1 cellular context compared by ENCODE assay signal in the genomic region with DNA sequence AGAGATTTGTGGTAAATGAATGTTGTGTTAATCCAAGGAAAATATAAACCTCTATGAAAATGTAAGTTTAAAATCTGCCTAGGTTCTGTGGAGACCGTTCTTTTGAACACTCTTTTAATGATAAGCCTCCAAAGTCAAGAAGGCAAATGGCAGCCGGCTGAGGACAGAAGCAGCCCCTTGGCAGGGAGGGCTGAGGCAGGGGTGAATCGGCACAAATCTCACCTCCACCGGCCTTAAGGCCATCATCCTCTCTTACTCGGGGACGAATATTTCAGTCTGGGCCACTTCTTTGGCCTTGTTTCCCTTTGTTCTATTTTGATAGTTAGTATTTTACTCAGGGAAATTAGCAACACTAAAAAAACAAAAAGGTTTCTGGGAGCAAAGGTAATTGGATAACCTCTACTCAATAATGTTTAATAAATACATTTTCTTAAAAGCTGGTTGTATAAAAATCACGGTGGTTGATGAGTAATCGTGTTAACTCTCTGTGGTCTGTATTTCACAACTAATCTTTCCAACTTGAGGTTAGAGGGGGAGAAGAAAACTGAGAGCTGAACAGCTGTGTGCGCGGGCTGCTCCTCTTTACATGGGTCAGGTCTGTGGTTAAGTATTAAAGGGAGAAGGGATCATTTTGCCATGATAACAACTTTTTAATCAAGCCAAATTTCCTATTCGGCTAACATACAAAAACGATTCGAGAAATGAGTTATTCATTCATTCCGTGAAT.
TF ChIP-seq lines count a peak whose summit lies in the region.

No MANE protein-coding gene starts in this region.

TF ChIP-seq in GM12878, 131 proteins besides CTCF, POLR2A, EP300 and RAD21 (continued from another document and continues in another):
- TF ChIP-seq, protein P1, sequence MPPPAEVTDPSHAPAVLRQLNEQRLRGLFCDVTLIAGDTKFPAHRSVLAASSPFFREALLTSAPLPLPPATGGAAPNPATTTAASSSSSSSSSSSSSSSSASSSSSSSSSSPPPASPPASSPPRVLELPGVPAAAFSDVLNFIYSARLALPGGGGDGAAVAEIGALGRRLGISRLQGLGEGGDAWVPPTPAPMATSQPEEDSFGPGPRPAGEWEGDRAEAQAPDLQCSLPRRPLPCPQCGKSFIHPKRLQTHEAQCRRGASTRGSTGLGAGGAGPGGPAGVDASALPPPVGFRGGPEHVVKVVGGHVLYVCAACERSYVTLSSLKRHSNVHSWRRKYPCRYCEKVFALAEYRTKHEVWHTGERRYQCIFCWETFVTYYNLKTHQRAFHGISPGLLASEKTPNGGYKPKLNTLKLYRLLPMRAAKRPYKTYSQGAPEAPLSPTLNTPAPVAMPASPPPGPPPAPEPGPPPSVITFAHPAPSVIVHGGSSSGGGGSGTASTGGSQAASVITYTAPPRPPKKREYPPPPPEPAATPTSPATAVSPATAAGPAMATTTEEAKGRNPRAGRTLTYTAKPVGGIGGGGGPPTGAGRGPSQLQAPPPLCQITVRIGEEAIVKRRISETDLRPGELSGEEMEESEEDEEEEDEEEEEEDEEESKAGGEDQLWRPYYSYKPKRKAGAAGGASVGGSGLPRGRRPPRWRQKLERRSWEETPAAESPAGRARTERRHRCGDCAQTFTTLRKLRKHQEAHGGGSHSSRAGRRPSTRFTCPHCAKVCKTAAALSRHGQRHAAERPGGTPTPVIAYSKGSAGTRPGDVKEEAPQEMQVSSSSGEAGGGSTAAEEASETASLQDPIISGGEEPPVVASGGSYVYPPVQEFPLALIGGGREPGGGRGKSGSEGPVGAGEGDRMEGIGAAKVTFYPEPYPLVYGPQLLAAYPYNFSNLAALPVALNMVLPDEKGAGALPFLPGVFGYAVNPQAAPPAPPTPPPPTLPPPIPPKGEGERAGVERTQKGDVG (CRISPR knock-in tag; IDR thresholded peaks at IDR 0.05) = no peak
- TF ChIP-seq, protein P2, sequence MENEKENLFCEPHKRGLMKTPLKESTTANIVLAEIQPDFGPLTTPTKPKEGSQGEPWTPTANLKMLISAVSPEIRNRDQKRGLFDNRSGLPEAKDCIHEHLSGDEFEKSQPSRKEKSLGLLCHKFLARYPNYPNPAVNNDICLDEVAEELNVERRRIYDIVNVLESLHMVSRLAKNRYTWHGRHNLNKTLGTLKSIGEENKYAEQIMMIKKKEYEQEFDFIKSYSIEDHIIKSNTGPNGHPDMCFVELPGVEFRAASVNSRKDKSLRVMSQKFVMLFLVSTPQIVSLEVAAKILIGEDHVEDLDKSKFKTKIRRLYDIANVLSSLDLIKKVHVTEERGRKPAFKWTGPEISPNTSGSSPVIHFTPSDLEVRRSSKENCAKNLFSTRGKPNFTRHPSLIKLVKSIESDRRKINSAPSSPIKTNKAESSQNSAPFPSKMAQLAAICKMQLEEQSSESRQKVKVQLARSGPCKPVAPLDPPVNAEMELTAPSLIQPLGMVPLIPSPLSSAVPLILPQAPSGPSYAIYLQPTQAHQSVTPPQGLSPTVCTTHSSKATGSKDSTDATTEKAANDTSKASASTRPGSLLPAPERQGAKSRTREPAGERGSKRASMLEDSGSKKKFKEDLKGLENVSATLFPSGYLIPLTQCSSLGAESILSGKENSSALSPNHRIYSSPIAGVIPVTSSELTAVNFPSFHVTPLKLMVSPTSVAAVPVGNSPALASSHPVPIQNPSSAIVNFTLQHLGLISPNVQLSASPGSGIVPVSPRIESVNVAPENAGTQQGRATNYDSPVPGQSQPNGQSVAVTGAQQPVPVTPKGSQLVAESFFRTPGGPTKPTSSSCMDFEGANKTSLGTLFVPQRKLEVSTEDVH (IDR thresholded peaks at IDR 0.05; ENCODE audit: low read depth, partially characterized antibody) = no peak
- TF ChIP-seq SPI1 (IDR thresholded peaks at IDR 0.05; ENCODE audit: borderline replicate concordance, insufficient read depth, low read depth, low read length) (no peak), SP1 (IDR thresholded peaks at IDR 0.05; ENCODE audit: low read depth, low read length) (no peak), TARDBP (IDR thresholded peaks at IDR 0.05; ENCODE audit: borderline replicate concordance) (no peak), MYB (IDR thresholded peaks at IDR 0.05; ENCODE audit: borderline replicate concordance, low read depth, low read length) (no peak), BACH1 (IDR thresholded peaks at IDR 0.05; ENCODE audit: borderline replicate concordance) (no peak), SREBF2 (IDR thresholded peaks at IDR 0.05; ENCODE audit: low read length) (no peak), RAD51 (IDR thresholded peaks at IDR 0.05) (no peak), EGR1 (IDR thresholded peaks at IDR 0.05; ENCODE audit: borderline replicate concordance in 1 of 2, low read depth in 2 of 2, low read length in 2 of 2) (no peak), BRCA1 (IDR thresholded peaks at IDR 0.05; ENCODE audit: low read depth, low read length) (no peak), POLR2AphosphoS2 (IDR thresholded peaks at IDR 0.05; ENCODE audit: low read depth, low read length) (no peak), ZSCAN29 (IDR thresholded peaks at IDR 0.05) (no peak), TAF1 (IDR thresholded peaks at IDR 0.05; ENCODE audit: borderline replicate concordance, low read depth, low read length) (no peak), CBX5 (IDR thresholded peaks at IDR 0.05; ENCODE audit: low read depth) (no peak), CEBPB (IDR thresholded peaks at IDR 0.05; ENCODE audit: borderline replicate concordance in 1 of 2, low read depth in 2 of 2, low read length in 2 of 2) (0 out of 4 replicates have a peak, but pooled peaks have one; percentile 30 to 53), GABPA (IDR thresholded peaks at IDR 0.05; ENCODE audit: low read depth) (0 out of 2 replicates have a peak, but pooled peaks have one; percentile 13), SREBF1 (IDR thresholded peaks at IDR 0.05; ENCODE audit: low read length) (no peak), MTA2 (IDR thresholded peaks at IDR 0.05; ENCODE audit: low read depth) (peak; percentile 74), IKZF1 (conservative IDR thresholded peaks at IDR 0.05) (peak; percentile 78), KAT2A (conservative IDR thresholded peaks at IDR 0.05; ENCODE audit: control insufficient read depth, low read depth, low read length) (no peak), CHD1 (IDR thresholded peaks at IDR 0.05; ENCODE audit: low read depth, low read length) (no peak), SIN3A (IDR thresholded peaks at IDR 0.05; ENCODE audit: low read depth, low read length) (no peak), MXI1 (IDR thresholded peaks at IDR 0.05; ENCODE audit: low read depth, low read length) (no peak; the same call in 1 of the 2 replicates), BHLHE40 (IDR thresholded peaks at IDR 0.05; ENCODE audit: borderline replicate concordance in 1 of 2, low read depth in 2 of 2, low read length in 1 of 2) (peak in 1 of 2 experiments; percentile 47; a peak in 2 of 4 replicates), HDAC2 (IDR thresholded peaks at IDR 0.05) (no peak), ASH2L (IDR thresholded peaks at IDR 0.05; ENCODE audit: borderline replicate concordance, low read depth) (no peak), TBL1XR1 (IDR thresholded peaks at IDR 0.05; ENCODE audit: low read depth, low read length) (0 out of 2 replicates have a peak, but pooled peaks have one; percentile 42), REST (IDR thresholded peaks at IDR 0.05; ENCODE audit: low read depth, low read length) (no peak), ZNF24 (IDR thresholded peaks at IDR 0.05) (no peak), RFX5 (IDR thresholded peaks at IDR 0.05; ENCODE audit: low read depth, low read length) (no peak)
- TF ChIP-seq, protein P3, sequence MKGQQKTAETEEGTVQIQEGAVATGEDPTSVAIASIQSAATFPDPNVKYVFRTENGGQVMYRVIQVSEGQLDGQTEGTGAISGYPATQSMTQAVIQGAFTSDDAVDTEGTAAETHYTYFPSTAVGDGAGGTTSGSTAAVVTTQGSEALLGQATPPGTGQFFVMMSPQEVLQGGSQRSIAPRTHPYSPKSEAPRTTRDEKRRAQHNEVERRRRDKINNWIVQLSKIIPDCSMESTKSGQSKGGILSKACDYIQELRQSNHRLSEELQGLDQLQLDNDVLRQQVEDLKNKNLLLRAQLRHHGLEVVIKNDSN (IDR thresholded peaks at IDR 0.05; ENCODE audit: borderline replicate concordance, extremely low read length, insufficient read depth, low read depth, low read length) = no peak
- TF ChIP-seq, protein P4, sequence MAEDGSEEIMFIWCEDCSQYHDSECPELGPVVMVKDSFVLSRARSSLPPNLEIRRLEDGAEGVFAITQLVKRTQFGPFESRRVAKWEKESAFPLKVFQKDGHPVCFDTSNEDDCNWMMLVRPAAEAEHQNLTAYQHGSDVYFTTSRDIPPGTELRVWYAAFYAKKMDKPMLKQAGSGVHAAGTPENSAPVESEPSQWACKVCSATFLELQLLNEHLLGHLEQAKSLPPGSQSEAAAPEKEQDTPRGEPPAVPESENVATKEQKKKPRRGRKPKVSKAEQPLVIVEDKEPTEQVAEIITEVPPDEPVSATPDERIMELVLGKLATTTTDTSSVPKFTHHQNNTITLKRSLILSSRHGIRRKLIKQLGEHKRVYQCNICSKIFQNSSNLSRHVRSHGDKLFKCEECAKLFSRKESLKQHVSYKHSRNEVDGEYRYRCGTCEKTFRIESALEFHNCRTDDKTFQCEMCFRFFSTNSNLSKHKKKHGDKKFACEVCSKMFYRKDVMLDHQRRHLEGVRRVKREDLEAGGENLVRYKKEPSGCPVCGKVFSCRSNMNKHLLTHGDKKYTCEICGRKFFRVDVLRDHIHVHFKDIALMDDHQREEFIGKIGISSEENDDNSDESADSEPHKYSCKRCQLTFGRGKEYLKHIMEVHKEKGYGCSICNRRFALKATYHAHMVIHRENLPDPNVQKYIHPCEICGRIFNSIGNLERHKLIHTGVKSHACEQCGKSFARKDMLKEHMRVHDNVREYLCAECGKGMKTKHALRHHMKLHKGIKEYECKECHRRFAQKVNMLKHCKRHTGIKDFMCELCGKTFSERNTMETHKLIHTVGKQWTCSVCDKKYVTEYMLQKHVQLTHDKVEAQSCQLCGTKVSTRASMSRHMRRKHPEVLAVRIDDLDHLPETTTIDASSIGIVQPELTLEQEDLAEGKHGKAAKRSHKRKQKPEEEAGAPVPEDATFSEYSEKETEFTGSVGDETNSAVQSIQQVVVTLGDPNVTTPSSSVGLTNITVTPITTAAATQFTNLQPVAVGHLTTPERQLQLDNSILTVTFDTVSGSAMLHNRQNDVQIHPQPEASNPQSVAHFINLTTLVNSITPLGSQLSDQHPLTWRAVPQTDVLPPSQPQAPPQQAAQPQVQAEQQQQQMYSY (CRISPR knock-in tag; IDR thresholded peaks at IDR 0.05) = no peak
- TF ChIP-seq, protein P5, sequence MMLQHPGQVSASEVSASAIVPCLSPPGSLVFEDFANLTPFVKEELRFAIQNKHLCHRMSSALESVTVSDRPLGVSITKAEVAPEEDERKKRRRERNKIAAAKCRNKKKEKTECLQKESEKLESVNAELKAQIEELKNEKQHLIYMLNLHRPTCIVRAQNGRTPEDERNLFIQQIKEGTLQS (IDR thresholded peaks at IDR 0.05; ENCODE audit: borderline replicate concordance, extremely low read depth, low read depth, low read length) = no peak
- TF ChIP-seq, protein P6, sequence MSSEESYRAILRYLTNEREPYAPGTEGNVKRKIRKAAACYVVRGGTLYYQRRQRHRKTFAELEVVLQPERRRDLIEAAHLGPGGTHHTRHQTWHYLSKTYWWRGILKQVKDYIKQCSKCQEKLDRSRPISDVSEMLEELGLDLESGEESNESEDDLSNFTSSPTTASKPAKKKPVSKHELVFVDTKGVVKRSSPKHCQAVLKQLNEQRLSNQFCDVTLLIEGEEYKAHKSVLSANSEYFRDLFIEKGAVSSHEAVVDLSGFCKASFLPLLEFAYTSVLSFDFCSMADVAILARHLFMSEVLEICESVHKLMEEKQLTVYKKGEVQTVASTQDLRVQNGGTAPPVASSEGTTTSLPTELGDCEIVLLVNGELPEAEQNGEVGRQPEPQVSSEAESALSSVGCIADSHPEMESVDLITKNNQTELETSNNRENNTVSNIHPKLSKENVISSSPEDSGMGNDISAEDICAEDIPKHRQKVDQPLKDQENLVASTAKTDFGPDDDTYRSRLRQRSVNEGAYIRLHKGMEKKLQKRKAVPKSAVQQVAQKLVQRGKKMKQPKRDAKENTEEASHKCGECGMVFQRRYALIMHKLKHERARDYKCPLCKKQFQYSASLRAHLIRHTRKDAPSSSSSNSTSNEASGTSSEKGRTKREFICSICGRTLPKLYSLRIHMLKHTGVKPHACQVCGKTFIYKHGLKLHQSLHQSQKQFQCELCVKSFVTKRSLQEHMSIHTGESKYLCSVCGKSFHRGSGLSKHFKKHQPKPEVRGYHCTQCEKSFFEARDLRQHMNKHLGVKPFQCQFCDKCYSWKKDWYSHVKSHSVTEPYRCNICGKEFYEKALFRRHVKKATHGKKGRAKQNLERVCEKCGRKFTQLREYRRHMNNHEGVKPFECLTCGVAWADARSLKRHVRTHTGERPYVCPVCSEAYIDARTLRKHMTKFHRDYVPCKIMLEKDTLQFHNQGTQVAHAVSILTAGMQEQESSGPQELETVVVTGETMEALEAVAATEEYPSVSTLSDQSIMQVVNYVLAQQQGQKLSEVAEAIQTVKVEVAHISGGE (CRISPR knock-in tag; IDR thresholded peaks at IDR 0.05) = no peak
